In genomic region chr3:155519081-155519480, GRCh38 we compare ENCODE assay signal across 17 cellular contexts.
DNase-seq lines count a peak whose midpoint lies in the region; ATAC-seq and TF ChIP-seq lines count a peak whose summit lies in the region.
"Had no signal": no experiment of that assay in that cellular context is flagged by ENCODE, and none has a peak within 500 bp of the region (broad histone marks: within the 10 kb centered on the region; RNA-seq: fewer than 3 reads in every experiment).

No MANE protein-coding gene starts in this region.

- H3K4me3 ChIP-seq in GM12865 (ENCODE audit: low read depth, low read length): no peak overlapping the region
- H3K4me3 ChIP-seq in PC-3 (ENCODE audit: low read length): no peak overlapping the region
- H3K4me3 ChIP-seq: body of pancreas had no signal

- H3K9me3 ChIP-seq in PC-3 (ENCODE audit: low read length): no peaks in the 10 kb centered on the region
- H3K9me3 ChIP-seq: body of pancreas had no signal

- no peaks in the 10 kb centered on the region for H3K27me3 ChIP-seq in PC-3 (ENCODE audit: low read length)
- H3K27me3 ChIP-seq: body of pancreas had no signal

- BruUV-seq in PC-3 (replicated peaks; lab: Mats Ljungman, UMichigan): no TSS peak

- intact Hi-C loops in PC-3 (cut with micrococcal nuclease): no loop called here

- POLR2A ChIA-PET in PC-3 (lab: Charles Lee; ENCODE audit: unreplicated experiment): no interaction called here

- H3K36me3 Mint-ChIP-seq in activated T-helper 17 cell treated with anti-CD3 and anti-CD28 coated beads, Interleukin-2, amount 50 U/mL, for 72 hours (ENCODE audit: low read depth): no peaks in the 10 kb centered on the region

- CTCF ChIA-PET in PC-3 (lab: Charles Lee): no interaction called here

- peak; percentile 24 for DNase-seq in GM12865 (ENCODE audit: low read depth)
- DNase-seq in NCI-H2227 treated with DMSO at 0.1 percent for 48 hours (lab: John Stamatoyannopoulos, UW): peak; percentile 91
- DNase-seq in SW480 (ENCODE audit: low spot score): no peak
- no peak for DNase-seq in stimulated activated naive CD8-positive, alpha-beta T cell treated with anti-CD3 and anti-CD28 coated beads, Interleukin-15, Interleukin-2, amounts not matched to agents 100 U/mL and 50 U/mL, for 24 hours
- no peak for DNase-seq in PC-3
- DNase-seq: activated CD4-positive, alpha-beta T cell treated with anti-CD3 and anti-CD28 coated beads, Interleukin-2, amount 50 U/mL, for 1 hour; body of pancreas; effector CD8-positive, alpha-beta T cell; H7; NCI-H2171; RPMI8226; stimulated activated CD4-positive, alpha-beta T cell treated with anti-CD3 and anti-CD28 coated beads, Interleukin-2, amount 100 ng/mL, for 24 hours had no signal

- H3K79me2 ChIP-seq in PC-3 (ENCODE audit: low read length): no peaks in the 10 kb centered on the region

- peaks cover 3% of the 10 kb centered on the region for H3K27me3 Mint-ChIP-seq in activated T-helper 17 cell treated with anti-CD3 and anti-CD28 coated beads, Interleukin-2, amount 50 U/mL, for 72 hours

- no peaks in the 10 kb centered on the region for H3K4me1 Mint-ChIP-seq in activated T-helper 17 cell treated with anti-CD3 and anti-CD28 coated beads, Interleukin-2, amount 50 U/mL, for 72 hours

- ATAC-seq in GM19397 (IDR thresholded peaks at IDR 0.05; ENCODE audit: unreplicated experiment) (peak; percentile 74), HG03175 (IDR thresholded peaks at IDR 0.05; ENCODE audit: unreplicated experiment) (peak; percentile 72), PC-3 (no peak)
- ATAC-seq in activated T-helper 17 cell treated with anti-CD3 and anti-CD28 coated beads, Interleukin-2, amount 50 U/mL, for 72 hours (replicated peaks): no peak
- no peak for ATAC-seq in stimulated activated naive CD8-positive, alpha-beta T cell treated with anti-CD3 and anti-CD28 coated beads, Interleukin-15, Interleukin-2, amounts not matched to agents 100 U/mL and 50 U/mL, for 24 hours
- ATAC-seq: body of pancreas had no signal

- H3K9me3 Mint-ChIP-seq in activated T-helper 17 cell treated with anti-CD3 and anti-CD28 coated beads, Interleukin-2, amount 50 U/mL, for 72 hours: peaks cover 3% of the 10 kb centered on the region
- H3K9me3 Mint-ChIP-seq: activated T-helper 2 cell treated with anti-CD3 and anti-CD28 coated beads, Interferon-gamma antibody, Interleukin-2, Interleukin-4, amounts not matched to agents 10 μg/mL and 5 μg/mL and 100 μg/mL, durations not matched to agents 14 hours and 24 hours and 36 hours; T-helper 2 cell treated with Interferon-gamma antibody and Interleukin-4, amounts not matched to agents 5 μg/mL and 100 μg/mL, for 36 hours had no signal

- no peaks in the 10 kb centered on the region for H3K4me1 ChIP-seq in PC-3 (ENCODE audit: insufficient read depth, low read length)
- H3K4me1 ChIP-seq: body of pancreas had no signal

- no peak overlapping the region for H3K9ac ChIP-seq in PC-3 (ENCODE audit: low read length)

- H3K4me2 ChIP-seq in PC-3 (ENCODE audit: low read length): no peak overlapping the region

- no peak overlapping the region for H3K27ac ChIP-seq in PC-3 (ENCODE audit: low read length)
- H3K27ac ChIP-seq: body of pancreas had no signal

- H3F3A ChIP-seq in PC-3 (ENCODE audit: low read length, unreplicated experiment): no peaks in the 10 kb centered on the region

- H3K27ac Mint-ChIP-seq in activated T-helper 17 cell treated with anti-CD3 and anti-CD28 coated beads, Interleukin-2, amount 50 U/mL, for 72 hours: no peak overlapping the region
- H3K27ac Mint-ChIP-seq: activated T-helper 2 cell treated with anti-CD3 and anti-CD28 coated beads, Interferon-gamma antibody, Interleukin-2, Interleukin-4, amounts not matched to agents 10 μg/mL and 5 μg/mL and 100 μg/mL, durations not matched to agents 14 hours and 24 hours and 36 hours; T-helper 2 cell treated with Interferon-gamma antibody and Interleukin-4, amounts not matched to agents 5 μg/mL and 100 μg/mL, for 36 hours had no signal

- H2AFZ ChIP-seq in PC-3 (ENCODE audit: low read length): no peak overlapping the region

- no peaks in the 10 kb centered on the region for H3K9me2 ChIP-seq in PC-3 (replicated peaks; ENCODE audit: low read length)

- TF ChIP-seq CTCF in GM12865 (IDR thresholded peaks at IDR 0.05; ENCODE audit: insufficient read depth, low read depth, low read length, missing control alignments) (no peak), PC-3 (conservative IDR thresholded peaks at IDR 0.05; ENCODE audit: low read depth, low read length) (no peak)

- no peaks in the 10 kb centered on the region for H4K20me1 ChIP-seq in PC-3 (ENCODE audit: low read length)

- no peaks in the 10 kb centered on the region for H3K36me3 ChIP-seq in PC-3 (ENCODE audit: low read depth, low read length)

- H3K4me3 Mint-ChIP-seq in activated T-helper 17 cell treated with anti-CD3 and anti-CD28 coated beads, Interleukin-2, amount 50 U/mL, for 72 hours: no peak overlapping the region
- H3K4me3 Mint-ChIP-seq: T-helper 2 cell treated with Interferon-gamma antibody and Interleukin-4, amounts not matched to agents 5 μg/mL and 100 μg/mL, for 36 hours had no signal

Comparison
In these comparisons a context has a peak if more than half of its experiments do, and no peak if none do; other contexts are left out.
1. DNase-seq: peak in GM12865 (single experiment) and NCI-H2227 treated with DMSO at 0.1 percent for 48 hours (single experiment); none in SW480 (single experiment), stimulated activated naive CD8-positive, alpha-beta T cell treated with anti-CD3 and anti-CD28 coated beads, Interleukin-15, Interleukin-2, amounts not matched to agents 100 U/mL and 50 U/mL, for 24 hours (single experiment) and PC-3 (single experiment).
2. ATAC-seq: peak in GM19397 (single experiment) and HG03175 (single experiment); none in activated T-helper 17 cell treated with anti-CD3 and anti-CD28 coated beads, Interleukin-2, amount 50 U/mL, for 72 hours (single experiment), stimulated activated naive CD8-positive, alpha-beta T cell treated with anti-CD3 and anti-CD28 coated beads, Interleukin-15, Interleukin-2, amounts not matched to agents 100 U/mL and 50 U/mL, for 24 hours (single experiment) and PC-3 (single experiment).